30 cellular contexts compared by ENCODE assay signal in genomic region chr9:20594521-20594920, GRCh38.
"Had no signal": no experiment of that assay in that cellular context is flagged by ENCODE, and none has a peak within 500 bp of the region (broad histone marks: within the 10 kb centered on the region; RNA-seq: fewer than 3 reads in every experiment).

No MANE protein-coding gene starts in this region.

- FAIRE-seq: endometrium, frontal cortex had no signal

- H3K27me3 Mint-ChIP-seq: activated CD4-positive, alpha-beta memory T cell treated with anti-CD3 and anti-CD28 coated beads for 36 hours; activated CD4-positive, alpha-beta T cell treated with anti-CD3 and anti-CD28 coated beads, Interleukin-2, amount 10 ng/mL, durations not matched to agents 24 days and 14 days; activated naive CD4-positive, alpha-beta T cell treated with anti-CD3 and anti-CD28 coated beads, Interleukin-2, amount 10 ng/mL, durations not matched to agents 7 days and 5 days; brain; progenitor cell of endocrine pancreas; type B pancreatic cell had no signal

- H3K4me1 ChIP-seq: colonic mucosa, right lobe of liver had no signal

- H3K36me3 ChIP-seq: cardiac muscle cell, colonic mucosa, esophagus squamous epithelium, ovary, right lobe of liver, thoracic aorta, uterus had no signal

- ATAC-seq: activated CD4-positive, CD25-positive, alpha-beta regulatory T cell treated with anti-CD3 and anti-CD28 coated beads, Interleukin-2, amount 50 U/mL, for 24 hours; left cardiac atrium; left ventricle myocardium superior; right lobe of liver had no signal

- H3K4me3 ChIP-seq: cardiac muscle cell, colonic mucosa, esophagus squamous epithelium, ovary, right lobe of liver, thoracic aorta, uterus had no signal

- H3K27me3 ChIP-seq: cardiac muscle cell, colonic mucosa, esophagus squamous epithelium, ovary, right lobe of liver, uterus had no signal

- H3K4me3 Mint-ChIP-seq: activated CD4-positive, alpha-beta memory T cell treated with anti-CD3 and anti-CD28 coated beads for 36 hours; activated CD4-positive, alpha-beta T cell treated with anti-CD3 and anti-CD28 coated beads, Interleukin-2, amount 10 ng/mL, durations not matched to agents 24 days and 14 days; activated naive CD4-positive, alpha-beta T cell treated with anti-CD3 and anti-CD28 coated beads, Interleukin-2, amount 10 ng/mL, durations not matched to agents 7 days and 5 days; activated T-helper 1 cell treated with anti-CD3 and anti-CD28 coated beads, Interleukin-12 subunit alpha, Interleukin-12 subunit beta, Interleukin-2, Interleukin-4 antibody, amounts not matched to agents 30 ng/mL and 10 ng/mL and 1 ng/mL, durations not matched to agents 14 hours and 24 hours and 36 hours; brain; nephron; type B pancreatic cell had no signal

- DNase-seq: activated CD4-positive, alpha-beta memory T cell treated with anti-CD3 and anti-CD28 coated beads for 36 hours; activated CD4-positive, alpha-beta T cell treated with anti-CD3 and anti-CD28 coated beads, Interleukin-2, amount 10 ng/mL, durations not matched to agents 24 days and 14 days; activated CD8-positive, alpha-beta memory T cell treated with anti-CD3 and anti-CD28 coated beads, Interleukin-2, amount 50 U/mL, for 4 hours; activated effector memory CD4-positive, alpha-beta T cell treated with anti-CD3 and anti-CD28 coated beads, Interleukin-2, amount 50 U/mL, for 16 hours; activated naive CD4-positive, alpha-beta T cell treated with anti-CD3 and anti-CD28 coated beads, Interleukin-2, amount 10 ng/mL, durations not matched to agents 7 days and 5 days; activated T-cell treated with anti-CD3 and anti-CD28 coated beads, Interleukin-2, amount 50 U/mL, for 1 hour; anterior cingulate cortex; cerebellar nuclear complex; colonic mucosa; effector CD8-positive, alpha-beta T cell; esophagus squamous epithelium; islet precursor cell; left cardiac atrium; left ventricle myocardium superior; ovary; right lobe of liver; stimulated activated CD4-positive, alpha-beta T cell treated with anti-CD3 and anti-CD28 coated beads, Interleukin-2, amount 100 ng/mL, for 48 hours; stimulated activated naive CD4-positive, alpha-beta T cell treated with Interleukin-2 at 50 U/mL for 16 hours; uterus had no signal

- H3K27ac ChIP-seq: cardiac muscle cell, colonic mucosa, esophagus squamous epithelium, ovary, right lobe of liver, thoracic aorta, uterus, VCaP had no signal

- H3K27ac Mint-ChIP-seq: activated CD4-positive, alpha-beta memory T cell treated with anti-CD3 and anti-CD28 coated beads for 36 hours; activated CD4-positive, alpha-beta T cell treated with anti-CD3 and anti-CD28 coated beads, Interleukin-2, amount 10 ng/mL, durations not matched to agents 24 days and 14 days; activated naive CD4-positive, alpha-beta T cell treated with anti-CD3 and anti-CD28 coated beads, Interleukin-2, amount 10 ng/mL, durations not matched to agents 7 days and 5 days; activated T-helper 1 cell treated with anti-CD3 and anti-CD28 coated beads, Interleukin-12 subunit alpha, Interleukin-12 subunit beta, Interleukin-2, Interleukin-4 antibody, amounts not matched to agents 30 ng/mL and 10 ng/mL and 1 ng/mL, durations not matched to agents 14 hours and 24 hours and 36 hours; nephron; progenitor cell of endocrine pancreas; type B pancreatic cell had no signal

- H3K9me3 ChIP-seq: colonic mucosa, esophagus squamous epithelium, ovary, right lobe of liver, thoracic aorta, uterus had no signal
